In the genomic region with DNA sequence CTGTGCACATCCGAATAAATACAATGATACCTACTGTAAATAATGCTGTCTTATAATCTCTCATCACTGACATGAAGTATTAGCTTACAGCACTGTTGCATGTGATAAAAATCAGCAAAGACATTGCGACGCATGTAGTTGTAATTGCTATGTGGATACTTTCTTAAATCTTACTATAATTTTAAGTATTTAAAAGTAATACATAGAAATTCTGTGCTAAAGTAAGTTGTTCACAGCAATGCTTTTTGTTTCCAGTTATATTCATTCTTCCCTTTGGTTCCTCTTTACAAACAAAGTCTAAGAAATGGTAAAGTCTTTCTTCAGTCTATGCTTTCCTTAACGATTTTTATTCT, we compare ENCODE assay signal across 18 cellular contexts.
A peak's percentile ranks its signal among the peaks of the same experiment; 100 is the strongest.
DNase-seq lines count a peak whose midpoint lies in the region; ATAC-seq, FAIRE-seq and TF ChIP-seq lines count a peak whose summit lies in the region.
"Had no signal": no experiment of that assay in that cellular context is flagged by ENCODE, and none has a peak within 500 bp of the region (broad histone marks: within the 10 kb centered on the region; RNA-seq: fewer than 3 reads in every experiment).

No MANE protein-coding gene starts in this region.

- H3K9me2 ChIP-seq in HCT116 (ENCODE audit: insufficient read depth) = no peaks in the 10 kb centered on the region

- H3K79me2 ChIP-seq in HCT116 (ENCODE audit: insufficient read depth, low read length) (no peaks in the 10 kb centered on the region), astrocyte (ENCODE audit: insufficient read depth, low read length) (no peaks in the 10 kb centered on the region)

- H3K36me3 ChIP-seq in HCT116 (ENCODE audit: control insufficient read depth in 1 of 2, insufficient read depth in 2 of 2, low read length in 2 of 2) (no peaks in the 10 kb centered on the region), astrocyte (ENCODE audit: insufficient read depth, low read length) (no peaks in the 10 kb centered on the region), iPS-18a (ENCODE audit: control insufficient read depth, low read depth, low read length) (no peaks in the 10 kb centered on the region), ovary (no peaks in the 10 kb centered on the region), tibial nerve (no peaks in the 10 kb centered on the region)
- H3K36me3 ChIP-seq: neutrophil, SJCRH30 had no signal

- peak overlapping the region; percentile 59; the same call in 1 of the 2 replicates for H3K27ac ChIP-seq in 22Rv1
- H3K27ac ChIP-seq in HCT116 (ENCODE audit: low read depth, low read length) = peak overlapping the region; percentile 22; the same call in 1 of the 2 replicates
- no peak overlapping the region for H3K27ac ChIP-seq in astrocyte (ENCODE audit: low read depth, low read length)
- H3K27ac ChIP-seq in iPS-18a (ENCODE audit: low read length) = no peak overlapping the region
- H3K27ac ChIP-seq in ovary = no peak overlapping the region
- H3K27ac ChIP-seq in tibial nerve = no peak overlapping the region
- H3K27ac ChIP-seq: neutrophil, SJCRH30 had no signal

- H4K20me1 ChIP-seq in HCT116 (ENCODE audit: insufficient read depth) = no peaks in the 10 kb centered on the region
- H4K20me1 ChIP-seq in astrocyte (ENCODE audit: insufficient read depth, low read length) = no peaks in the 10 kb centered on the region

- WGBS in ovary, 3 donors = 20 to 22% (median 21%) methylated on average over 4 of the region's 4 CpGs
- 25 to 32% methylated on average over 4 of the region's 4 CpGs for WGBS in tibial nerve, 2 donors

- no peak overlapping the region for H3K27ac Mint-ChIP-seq in astrocyte (ENCODE audit: unreplicated experiment)
- H3K27ac Mint-ChIP-seq: activated CD4-positive, alpha-beta memory T cell treated with anti-CD3 and anti-CD28 coated beads, Interleukin-2, amount 10 ng/mL, durations not matched to agents 7 days and 5 days; activated naive CD8-positive, alpha-beta T cell treated with anti-CD3 and anti-CD28 coated beads, Interleukin-2, amount 10 ng/mL, durations not matched to agents 7 days and 5 days had no signal

- H3K27me3 ChIP-seq in HCT116 (ENCODE audit: insufficient read depth, low read length) = no peaks in the 10 kb centered on the region
- H3K27me3 ChIP-seq in astrocyte (ENCODE audit: insufficient read depth, low read length) = no peaks in the 10 kb centered on the region
- H3K27me3 ChIP-seq in iPS-18a (ENCODE audit: control insufficient read depth, insufficient read depth, low read length) = no peaks in the 10 kb centered on the region
- H3K27me3 ChIP-seq in ovary = no peaks in the 10 kb centered on the region
- no peaks in the 10 kb centered on the region for H3K27me3 ChIP-seq in tibial nerve
- H3K27me3 ChIP-seq: neutrophil, SJCRH30 had no signal

- TF ChIP-seq EP300 in ovary (IDR thresholded peaks at IDR 0.05) (no peak), tibial nerve (IDR thresholded peaks at IDR 0.05) (no peak)

- peaks cover 6 to 21% of the 10 kb centered on the region in 2 experiments; a peak in 3 of 4 replicates for H3K4me1 ChIP-seq in HCT116 (ENCODE audit: control insufficient read depth in 1 of 2, insufficient read depth in 2 of 2, low read length in 2 of 2)
- H3K4me1 ChIP-seq in astrocyte (ENCODE audit: insufficient read depth, low read length) = no peaks in the 10 kb centered on the region
- peaks cover 17% of the 10 kb centered on the region for H3K4me1 ChIP-seq in iPS-18a (ENCODE audit: control insufficient read depth, low read depth, low read length)
- no peaks in the 10 kb centered on the region for H3K4me1 ChIP-seq in ovary (ENCODE audit: insufficient read depth)
- peaks cover 0 to 7% (median 0%) of the 10 kb centered on the region in 4 donors for H3K4me1 ChIP-seq in tibial nerve
- H3K4me1 ChIP-seq: SJCRH30 had no signal

- H3K9me3 ChIP-seq in HCT116 (ENCODE audit: control insufficient read depth in 1 of 2, insufficient read depth in 1 of 2, low read depth in 1 of 2, low read length in 2 of 2) (no peaks in the 10 kb centered on the region), astrocyte (ENCODE audit: insufficient read depth, low read depth, low read length) (no peaks in the 10 kb centered on the region), iPS-18a (ENCODE audit: control insufficient read depth, low read depth, low read length) (no peaks in the 10 kb centered on the region), ovary (no peaks in the 10 kb centered on the region), tibial nerve (no peaks in the 10 kb centered on the region)
- H3K9me3 ChIP-seq: neutrophil, SJCRH30 had no signal

- H2AFZ ChIP-seq in HCT116 (ENCODE audit: low read depth, low read length, poor library complexity, severe bottlenecking) (peak overlapping the region; percentile 66), astrocyte (ENCODE audit: low read depth, low read length) (no peak overlapping the region)

- no peaks in the 10 kb centered on the region for H3K36me3 Mint-ChIP-seq in astrocyte (ENCODE audit: low read depth, unreplicated experiment)
- H3K36me3 Mint-ChIP-seq: activated naive CD8-positive, alpha-beta T cell treated with anti-CD3 and anti-CD28 coated beads, Interleukin-2, amount 10 ng/mL, durations not matched to agents 7 days and 5 days had no signal

- no TSS peak for BruUV-seq in HCT116 (replicated peaks; lab: Mats Ljungman, UMichigan)

- H3K27me3 Mint-ChIP-seq in astrocyte (ENCODE audit: low read depth, unreplicated experiment) = no peaks in the 10 kb centered on the region
- H3K27me3 Mint-ChIP-seq: activated CD4-positive, alpha-beta memory T cell treated with anti-CD3 and anti-CD28 coated beads, Interleukin-2, amount 10 ng/mL, durations not matched to agents 7 days and 5 days; activated naive CD8-positive, alpha-beta T cell treated with anti-CD3 and anti-CD28 coated beads, Interleukin-2, amount 10 ng/mL, durations not matched to agents 7 days and 5 days had no signal

- no peaks in the 10 kb centered on the region for H3K4me1 Mint-ChIP-seq in astrocyte (ENCODE audit: low read depth, unreplicated experiment)
- H3K4me1 Mint-ChIP-seq: activated CD4-positive, alpha-beta memory T cell treated with anti-CD3 and anti-CD28 coated beads, Interleukin-2, amount 10 ng/mL, durations not matched to agents 7 days and 5 days; activated naive CD8-positive, alpha-beta T cell treated with anti-CD3 and anti-CD28 coated beads, Interleukin-2, amount 10 ng/mL, durations not matched to agents 7 days and 5 days had no signal

- RAD21 ChIA-PET in HCT116 (lab: Charles Lee; ENCODE audit: low non-redundant PET in 1 of 2, low total read pairs in 2 of 2, uncharacterized antibody in 2 of 2, unreplicated experiment in 2 of 2) = interaction anchor here (0.7 to 1.4 kb wide), 5 partner anchors 9 to 298 kb away, joined by 3 to 5 read pairs (median 4); no protein-coding TSS in a partner anchor

- intact Hi-C loops in HCT116 (cut with micrococcal nuclease) (loop anchor here (2.0 to 10.0 kb wide), 3 partner anchors 299 to 1731 kb away; no protein-coding TSS in a partner anchor), ovary (cut with DNase I) (loop anchor here in 1 of 4 donors (10.0 kb wide), 1 partner anchor 301 kb away; no protein-coding TSS in a partner anchor)

- no peak for FAIRE-seq in astrocyte (lab: Jason Lieb, UNC)
- FAIRE-seq: GM12891, small intestine had no signal

- no peak for TF ChIP-seq POLR2A in HCT116 (IDR thresholded peaks at IDR 0.05; ENCODE audit: borderline replicate concordance, extremely low read depth, insufficient read depth, insufficient read length)
- no peak for TF ChIP-seq POLR2A in ovary (IDR thresholded peaks at IDR 0.05)
- no peak for TF ChIP-seq POLR2A in tibial nerve (IDR thresholded peaks at IDR 0.05)

- POLR2A ChIA-PET in HCT116 (lab: Charles Lee) = no interaction called here

- no peak overlapping the region for H3K9ac ChIP-seq in HCT116 (ENCODE audit: low read length)
- H3K9ac ChIP-seq in astrocyte (ENCODE audit: low read length) = no peak overlapping the region
- no peak overlapping the region for H3K9ac ChIP-seq in iPS-18a (ENCODE audit: low read length)

- H3K4me2 ChIP-seq in HCT116 (ENCODE audit: low read length) = peak overlapping the region; percentile 68
- peak overlapping the region; percentile 81 for H3K4me2 ChIP-seq in astrocyte (ENCODE audit: low read length)

- DNase-seq in HCT116 (ENCODE audit: low read depth, low spot score) = no peak
- no peak for DNase-seq in astrocyte (ENCODE audit: low read depth)
- no peak for DNase-seq in stimulated activated naive CD8-positive, alpha-beta T cell treated with anti-CD3 and anti-CD28 coated beads, Interleukin-15, Interleukin-2, amounts not matched to agents 100 U/mL and 50 U/mL, for 24 hours
- DNase-seq in ovary = no peak
- DNase-seq in NCI-H748 treated with DMSO at 0.1 percent for 48 hours (lab: John Stamatoyannopoulos, UW) = no peak
- DNase-seq in tibial nerve (ENCODE audit: low spot score in 2 of 2) = no peak
- DNase-seq: activated CD4-positive, alpha-beta memory T cell treated with anti-CD3 and anti-CD28 coated beads, Interleukin-2, amount 10 ng/mL, durations not matched to agents 7 days and 5 days; activated CD4-positive, CD25-positive, alpha-beta regulatory T cell treated with anti-CD3 and anti-CD28 coated beads, Interleukin-2, amount 50 U/mL, for 72 hours; activated naive CD8-positive, alpha-beta T cell treated with anti-CD3 and anti-CD28 coated beads, Interleukin-2, amount 10 ng/mL, durations not matched to agents 7 days and 5 days; effector memory CD4-positive, alpha-beta T cell; glutamatergic neuron; stimulated activated CD4-positive, alpha-beta T cell treated with anti-CD3 and anti-CD28 coated beads, Interleukin-2, amount 100 ng/mL, for 24 hours had no signal

- CTCF ChIA-PET in HCT116 (lab: Charles Lee) = interaction anchor here (0.6 to 2.8 kb wide), 16 partner anchors 9 to 704 kb away, joined by 3 to 39 read pairs (median 4); no protein-coding TSS in a partner anchor

- no peaks in the 10 kb centered on the region for H3K9me3 Mint-ChIP-seq in astrocyte (ENCODE audit: unreplicated experiment)
- H3K9me3 Mint-ChIP-seq: activated CD4-positive, alpha-beta memory T cell treated with anti-CD3 and anti-CD28 coated beads, Interleukin-2, amount 10 ng/mL, durations not matched to agents 7 days and 5 days; activated naive CD8-positive, alpha-beta T cell treated with anti-CD3 and anti-CD28 coated beads, Interleukin-2, amount 10 ng/mL, durations not matched to agents 7 days and 5 days had no signal

- no peak overlapping the region; a peak in 1 of 4 replicates for H3K4me3 ChIP-seq in HCT116 (replicated peaks in 1 of 2; ENCODE audit: low read depth in 1 of 2, low read length in 2 of 2)
- H3K4me3 ChIP-seq in astrocyte (ENCODE audit: insufficient read depth, low read depth, low read length) = no peak overlapping the region
- H3K4me3 ChIP-seq in iPS-18a (ENCODE audit: low read length) = peak overlapping the region; percentile 71
- H3K4me3 ChIP-seq in ovary = no peak overlapping the region
- H3K4me3 ChIP-seq in tibial nerve = no peak overlapping the region
- H3K4me3 ChIP-seq: SJCRH30 had no signal

- H3K4me3 Mint-ChIP-seq in astrocyte (ENCODE audit: unreplicated experiment) = no peak overlapping the region
- H3K4me3 Mint-ChIP-seq: activated CD4-positive, alpha-beta memory T cell treated with anti-CD3 and anti-CD28 coated beads, Interleukin-2, amount 10 ng/mL, durations not matched to agents 7 days and 5 days; activated naive CD8-positive, alpha-beta T cell treated with anti-CD3 and anti-CD28 coated beads, Interleukin-2, amount 10 ng/mL, durations not matched to agents 7 days and 5 days had no signal

- ATAC-seq in HCT116 = no peak
- ATAC-seq in stimulated activated naive CD8-positive, alpha-beta T cell treated with anti-CD3 and anti-CD28 coated beads, Interleukin-15, Interleukin-2, amounts not matched to agents 100 U/mL and 50 U/mL, for 24 hours = no peak

- TF ChIP-seq CTCF in 22Rv1 (IDR thresholded peaks at IDR 0.05) (peak; percentile 63), HCT116 (IDR thresholded peaks at IDR 0.05 in 2 of 3, conservative IDR thresholded peaks at IDR 0.05 in 1 of 3; ENCODE audit: borderline replicate concordance in 1 of 3, insufficient read depth in 1 of 3, low read depth in 2 of 3, low read length in 2 of 3) (no peak), astrocyte (IDR thresholded peaks at IDR 0.05; ENCODE audit: insufficient read depth, low read depth, low read length) (no peak), ovary (IDR thresholded peaks at IDR 0.05) (no peak), tibial nerve (IDR thresholded peaks at IDR 0.05) (no peak)

- TF ChIP-seq RAD21 in HCT116 (IDR thresholded peaks at IDR 0.05; ENCODE audit: low read depth) = no peak

Comparison
In these comparisons a context has a peak if more than half of its experiments do, and no peak if none do; other contexts are left out.
1. H3K27ac ChIP-seq: peak in 22Rv1 (single experiment) and HCT116 (single experiment); none in astrocyte (single experiment), iPS-18a (single experiment), ovary (0 of 2) and tibial nerve (0 of 4).